ENCODE assay signal across 25 cellular contexts in the genomic region with DNA sequence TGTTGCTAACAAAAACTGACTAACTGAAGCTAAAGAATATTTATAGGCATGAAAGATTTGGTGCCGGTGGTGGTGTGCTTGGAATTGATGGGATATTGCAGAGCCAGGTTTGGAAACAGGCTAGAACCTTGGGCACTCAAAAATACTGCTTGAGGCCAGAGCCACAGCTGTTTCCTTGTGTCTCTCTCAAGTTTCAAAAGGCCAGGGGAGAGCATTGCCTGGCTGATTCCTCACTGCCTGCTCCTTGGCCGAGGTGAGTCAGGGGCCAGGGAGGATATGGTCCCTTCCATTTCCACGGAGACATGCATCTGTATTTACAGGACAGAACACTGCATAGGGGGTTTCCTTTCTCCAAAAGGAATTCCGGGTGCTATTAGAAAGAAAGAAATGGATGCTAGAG.
"Had no signal": no experiment of that assay in that cellular context is flagged by ENCODE, and none has a peak within 500 bp of the region (broad histone marks: within the 10 kb centered on the region; RNA-seq: fewer than 3 reads in every experiment).

No MANE protein-coding gene starts in this region.

- H3K27me3 ChIP-seq: left lung, testis, transverse colon had no signal

- H3K4me3 Mint-ChIP-seq: activated B cell treated with CpG ODN at 0.5 μM for 24 hours; activated naive CD8-positive, alpha-beta T cell; effector memory CD8-positive, alpha-beta T cell; immature natural killer cell; T-cell; T-helper 2 cell treated with Interferon-gamma antibody and Interleukin-4, amounts not matched to agents 5 μg/mL and 100 μg/mL, for 36 hours had no signal

- H3K27ac ChIP-seq: coronary artery, left lung, lower lobe of right lung, testis, transverse colon had no signal

- H3K27ac Mint-ChIP-seq: activated B cell treated with CpG ODN at 0.5 μM for 24 hours; activated naive CD8-positive, alpha-beta T cell; effector memory CD8-positive, alpha-beta T cell; immature natural killer cell; T-cell; T-helper 2 cell treated with Interferon-gamma antibody and Interleukin-4, amounts not matched to agents 5 μg/mL and 100 μg/mL, for 36 hours had no signal

- H3K27me3 Mint-ChIP-seq: activated B cell treated with CpG ODN at 0.5 μM for 24 hours; activated naive CD8-positive, alpha-beta T cell; effector memory CD8-positive, alpha-beta T cell; T-cell had no signal

- H3K4me3 ChIP-seq: coronary artery, left lung, lower lobe of right lung, testis, transverse colon had no signal

- H3K36me3 ChIP-seq: left lung, lower lobe of right lung, transverse colon had no signal

- H3K4me1 Mint-ChIP-seq: activated B cell treated with CpG ODN at 0.5 μM for 24 hours had no signal

- DNase-seq: activated B cell treated with CpG ODN at 0.5 μM for 24 hours; activated CD4-positive, alpha-beta T cell treated with anti-CD3 and anti-CD28 coated beads, Interleukin-2, amount 50 U/mL, for 4 hours; activated effector memory CD4-positive, alpha-beta T cell treated with Interleukin-2 at 50 U/mL for 16 hours; activated naive CD4-positive, alpha-beta T cell treated with Interleukin-2 at 50 U/mL for 16 hours; activated T-cell treated with anti-CD3 and anti-CD28 coated beads for 4 hours; anterior cingulate cortex; effector memory CD8-positive, alpha-beta T cell; foreskin fibroblast; head of caudate nucleus; hypothalamus; immature natural killer cell; left lung; lower lobe of right lung; mesenchymal stem cell; right cardiac atrium; stimulated activated CD4-positive, alpha-beta T cell treated with anti-CD3 and anti-CD28 coated beads, Interleukin-2, amount 100 ng/mL, for 48 hours; stimulated activated naive CD8-positive, alpha-beta T cell treated with anti-CD3 and anti-CD28 coated beads, Interleukin-15, Interleukin-2, amounts not matched to agents 100 U/mL and 50 U/mL, for 24 hours; T-cell; testis; transverse colon had no signal

- H3K36me3 Mint-ChIP-seq: activated naive CD8-positive, alpha-beta T cell; T-cell had no signal

- H3K9me3 Mint-ChIP-seq: activated B cell treated with CpG ODN at 0.5 μM for 24 hours; effector memory CD8-positive, alpha-beta T cell; immature natural killer cell; T-cell; T-helper 2 cell treated with Interferon-gamma antibody and Interleukin-4, amounts not matched to agents 5 μg/mL and 100 μg/mL, for 36 hours had no signal

- FAIRE-seq: endothelial cell of umbilical vein, urothelium cell line had no signal

- H3K4me1 ChIP-seq: left lung, lower lobe of right lung, testis had no signal

- H3K9me3 ChIP-seq: left lung, lower lobe of right lung, testis, transverse colon had no signal
